15 cellular contexts compared by ENCODE assay signal in the genomic region with DNA sequence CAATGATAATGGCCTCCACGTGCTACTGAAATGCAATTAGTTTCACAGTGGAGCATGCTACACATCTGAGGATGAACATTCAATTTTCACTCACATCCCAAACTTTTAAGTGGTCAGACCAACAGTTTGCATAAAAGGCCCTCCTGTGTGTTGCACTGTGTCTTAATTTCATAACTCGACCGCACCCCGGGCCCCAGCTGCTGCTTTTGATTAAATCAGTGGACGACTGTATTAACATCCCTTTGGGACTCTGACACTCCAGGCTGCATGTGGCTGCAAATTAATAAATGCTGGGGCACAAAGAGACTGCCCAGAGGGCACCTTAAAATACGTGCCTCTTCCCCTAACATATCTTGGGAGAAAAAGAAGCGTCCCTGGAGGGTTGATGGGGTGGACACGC. TPM values are rescaled to one million over a fixed set of nuclear protein-coding genes. Genes with fewer than 3 reads are reported as not detected.
DNase-seq lines count a peak whose midpoint lies in the region; ATAC-seq and TF ChIP-seq lines count a peak whose summit lies in the region.
"Had no signal": no experiment of that assay in that cellular context is flagged by ENCODE, and none has a peak within 500 bp of the region (broad histone marks: within the 10 kb centered on the region; RNA-seq: fewer than 3 reads in every experiment).

No MANE protein-coding gene starts in this region.

- no peak overlapping the region for H3K4me3 ChIP-seq in CD4-positive, CD25-positive, alpha-beta regulatory T cell (ENCODE audit: low read depth, low read length)
- H3K4me3 ChIP-seq: SJSA1, thyroid gland had no signal

- H3K36me3 ChIP-seq in CD4-positive, CD25-positive, alpha-beta regulatory T cell (ENCODE audit: control insufficient read depth, insufficient read depth, low read length): peaks cover 8% of the 10 kb centered on the region
- H3K36me3 ChIP-seq in KOPT-K1 (ENCODE audit: insufficient read depth, low read length): 0 out of 2 replicates have a peak, but pooled peaks cover 7% of the 10 kb centered on the region
- H3K36me3 ChIP-seq: SJSA1, thyroid gland had no signal

- peak overlapping the region; percentile 94 to 98 (median 94) for H3K27ac Mint-ChIP-seq in CD4-positive, CD25-positive, alpha-beta regulatory T cell
- H3K27ac Mint-ChIP-seq in effector memory CD8-positive, alpha-beta T cell: peak overlapping the region; percentile 77 to 91
- peak overlapping the region in 1 of 7 donors; percentile 72 for H3K27ac Mint-ChIP-seq in CD14-positive monocyte
- H3K27ac Mint-ChIP-seq: nephron progenitor cell had no signal

- DNase-seq in CD4-positive, CD25-positive, alpha-beta regulatory T cell: no peak
- no peak for DNase-seq in effector memory CD8-positive, alpha-beta T cell
- DNase-seq in CD14-positive monocyte (ENCODE audit: low spot score) (no peak), kidney tubule cell (ENCODE audit: low spot score) (no peak), GM03348 (ENCODE audit: low spot score) (no peak), T1000 (lab: John Stamatoyannopoulos, UW) (no peak)
- DNase-seq: activated CD4-positive, alpha-beta T cell treated with anti-CD3 and anti-CD28 coated beads for 4 hours; Caco-2; kidney glomerular epithelial cell; nephron progenitor cell; NK-92 treated with Interleukin-12 subunit alpha and Interleukin-12 subunit beta, amount 100 ng/mL, for 24 hours; thyroid gland had no signal

- peaks cover 19% of the 10 kb centered on the region for H3K4me1 ChIP-seq in CD4-positive, CD25-positive, alpha-beta regulatory T cell (ENCODE audit: control insufficient read depth, insufficient read depth, low read length, poor library complexity, severe bottlenecking)
- H3K4me1 ChIP-seq: Caco-2, SJSA1, thyroid gland had no signal

- no peaks in the 10 kb centered on the region for H3K27me3 ChIP-seq in CD4-positive, CD25-positive, alpha-beta regulatory T cell (ENCODE audit: control insufficient read depth, insufficient read depth, low read length)
- H3K27me3 ChIP-seq: SJSA1, thyroid gland had no signal

- H3K4me3 Mint-ChIP-seq in CD4-positive, CD25-positive, alpha-beta regulatory T cell: peak overlapping the region; percentile 10 to 78 (median 51)
- H3K4me3 Mint-ChIP-seq in effector memory CD8-positive, alpha-beta T cell: peak overlapping the region; percentile 31 to 49
- peak overlapping the region in 1 of 2 donors; percentile 5 for H3K4me3 Mint-ChIP-seq in CD14-positive monocyte
- H3K4me3 Mint-ChIP-seq: nephron progenitor cell had no signal

- peaks cover 0 to 2% (median 0%) of the 10 kb centered on the region in 7 donors for H3K9me3 Mint-ChIP-seq in CD4-positive, CD25-positive, alpha-beta regulatory T cell
- H3K9me3 Mint-ChIP-seq in effector memory CD8-positive, alpha-beta T cell: no peaks in the 10 kb centered on the region
- peaks cover 0 to 6% (median 0%) of the 10 kb centered on the region in 7 donors for H3K9me3 Mint-ChIP-seq in CD14-positive monocyte
- H3K9me3 Mint-ChIP-seq: nephron progenitor cell had no signal

- peak overlapping the region; percentile 43 for H3K27ac ChIP-seq in CD4-positive, CD25-positive, alpha-beta regulatory T cell (ENCODE audit: insufficient read depth, low read length, poor library complexity, severe bottlenecking)
- peak overlapping the region; percentile 65 for H3K27ac ChIP-seq in KOPT-K1 (ENCODE audit: low read depth, low read length, poor library complexity, severe bottlenecking)
- H3K27ac ChIP-seq: SJSA1, thyroid gland had no signal

- intact Hi-C loops in CD14-positive monocyte (cut with micrococcal nuclease): no loop called here

- TF ChIP-seq CTCF in CD14-positive monocyte (IDR thresholded peaks at IDR 0.05): no peak

- H3K27me3 Mint-ChIP-seq in CD4-positive, CD25-positive, alpha-beta regulatory T cell: no peaks in the 10 kb centered on the region
- no peaks in the 10 kb centered on the region for H3K27me3 Mint-ChIP-seq in effector memory CD8-positive, alpha-beta T cell
- H3K27me3 Mint-ChIP-seq in CD14-positive monocyte (ENCODE audit: low read depth in 3 of 3): peaks cover 0 to 2% (median 2%) of the 10 kb centered on the region in 3 donors

- peaks cover 32% of the 10 kb centered on the region for H3K36me3 Mint-ChIP-seq in CD4-positive, CD25-positive, alpha-beta regulatory T cell
- H3K36me3 Mint-ChIP-seq in effector memory CD8-positive, alpha-beta T cell (ENCODE audit: insufficient read depth): no peaks in the 10 kb centered on the region
- peaks cover 2 to 14% of the 10 kb centered on the region in 2 donors for H3K36me3 Mint-ChIP-seq in CD14-positive monocyte

- no peaks in the 10 kb centered on the region for H3K9me3 ChIP-seq in CD4-positive, CD25-positive, alpha-beta regulatory T cell (ENCODE audit: control insufficient read depth in 2 of 2, low read length in 2 of 2)
- H3K9me3 ChIP-seq in KOPT-K1 (ENCODE audit: insufficient read depth, low read length, poor library complexity, severe bottlenecking): no peaks in the 10 kb centered on the region
- H3K9me3 ChIP-seq: Caco-2, SJSA1, thyroid gland had no signal

- ATAC-seq in CD4-positive, CD25-positive, alpha-beta regulatory T cell (ENCODE audit: low read depth in 2 of 2): no peak
- ATAC-seq in GM18907 (IDR thresholded peaks at IDR 0.05; ENCODE audit: unreplicated experiment): peak; percentile 34
- ATAC-seq in effector memory CD8-positive, alpha-beta T cell (replicated peaks): no peak

- H3K4me1 Mint-ChIP-seq in CD4-positive, CD25-positive, alpha-beta regulatory T cell: peaks cover 0 to 27% (median 11%) of the 10 kb centered on the region in 4 donors
- peaks cover 7 to 8% of the 10 kb centered on the region in 2 donors for H3K4me1 Mint-ChIP-seq in effector memory CD8-positive, alpha-beta T cell (ENCODE audit: low read depth in 2 of 2)
- peaks cover 7% of the 10 kb centered on the region for H3K4me1 Mint-ChIP-seq in CD14-positive monocyte
- H3K4me1 Mint-ChIP-seq: nephron progenitor cell had no signal

RNA-seq across cellular contexts. Expression of a gene that starts 18.8 kb away (rescaled TPM):
- 66.8 TPM for total RNA-seq in CD4-positive, CD25-positive, alpha-beta regulatory T cell
- polyA plus RNA-seq in CD4-positive, CD25-positive, alpha-beta regulatory T cell: 100 to 1,000 TPM in 3 of 4 donors, 10 to 100 TPM in 1; 85.4 to 126 (median 110) TPM
- polyA plus RNA-seq in CD14-positive monocyte: 10 to 100 TPM; 47.3 to 47.8 TPM
